Comparison of ENCODE assay signal across 8 cellular contexts in genomic region chr3:146640955-146641867, GRCh38.
A peak's percentile ranks its signal among the peaks of the same experiment; 100 is the strongest.
DNase-seq lines count a peak whose midpoint lies in the region; ATAC-seq and FAIRE-seq lines count a peak whose summit lies in the region.

No MANE protein-coding gene starts in this region.

- FAIRE-seq in islet of Langerhans (lab: Jason Lieb, UNC): peak; percentile 90

- ATAC-seq in GM18517 (IDR thresholded peaks at IDR 0.05; ENCODE audit: unreplicated experiment) (peak; percentile 89), HG03025 (IDR thresholded peaks at IDR 0.05; ENCODE audit: low FRiP score, unreplicated experiment) (peak; percentile 71)
- no peak for ATAC-seq in activated naive CD8-positive, alpha-beta T cell treated with anti-CD3 and anti-CD28 coated beads, Interleukin-2, amount 50 U/mL, for 24 hours

- H3K27ac Mint-ChIP-seq in activated naive CD8-positive, alpha-beta T cell treated with anti-CD3 and anti-CD28 coated beads, Interleukin-2, amount 50 U/mL, for 24 hours: no peak overlapping the region

- DNase-seq in CMK (ENCODE audit: low read depth) (peak; percentile 20), NCI-H2081 (lab: John Stamatoyannopoulos, UW) (peak; percentile 67 to 69), epidermal melanocyte (ENCODE audit: insufficient read length, low spot score) (no peak), GF-D8 (lab: John Stamatoyannopoulos, UW) (no peak)
- peak; percentile 4 for DNase-seq in activated naive CD8-positive, alpha-beta T cell treated with anti-CD3 and anti-CD28 coated beads, Interleukin-2, amount 50 U/mL, for 24 hours

- no peaks in the 10 kb centered on the region for H3K9me3 Mint-ChIP-seq in activated naive CD8-positive, alpha-beta T cell treated with anti-CD3 and anti-CD28 coated beads, Interleukin-2, amount 50 U/mL, for 24 hours

- no peaks in the 10 kb centered on the region for H3K4me1 Mint-ChIP-seq in activated naive CD8-positive, alpha-beta T cell treated with anti-CD3 and anti-CD28 coated beads, Interleukin-2, amount 50 U/mL, for 24 hours

- no peaks in the 10 kb centered on the region for H3K27me3 Mint-ChIP-seq in activated naive CD8-positive, alpha-beta T cell treated with anti-CD3 and anti-CD28 coated beads, Interleukin-2, amount 50 U/mL, for 24 hours

- H3K4me3 Mint-ChIP-seq in activated naive CD8-positive, alpha-beta T cell treated with anti-CD3 and anti-CD28 coated beads, Interleukin-2, amount 50 U/mL, for 24 hours: no peak overlapping the region

- no peaks in the 10 kb centered on the region for H3K36me3 Mint-ChIP-seq in activated naive CD8-positive, alpha-beta T cell treated with anti-CD3 and anti-CD28 coated beads, Interleukin-2, amount 50 U/mL, for 24 hours (ENCODE audit: low read depth)

Comparison
In these comparisons a context has a peak if more than half of its experiments do, and no peak if none do; other contexts are left out.
1. DNase-seq: peak in CMK (single experiment), NCI-H2081 (2 of 2) and activated naive CD8-positive, alpha-beta T cell treated with anti-CD3 and anti-CD28 coated beads, Interleukin-2, amount 50 U/mL, for 24 hours (single experiment); none in epidermal melanocyte (single experiment) and GF-D8 (single experiment).